ENCODE assay signal across 26 cellular contexts in genomic region chr2:204364860-204365530, GRCh38.
"Had no signal": no experiment of that assay in that cellular context is flagged by ENCODE, and none has a peak within 500 bp of the region (broad histone marks: within the 10 kb centered on the region; RNA-seq: fewer than 3 reads in every experiment).

No MANE protein-coding gene starts in this region.

- H3K9me3 ChIP-seq: MG63, SJSA1 had no signal

- H3K36me3 ChIP-seq: MG63, SJSA1 had no signal

- H3K27ac ChIP-seq: RWPE1, SJSA1 had no signal

- H3K27ac Mint-ChIP-seq: activated CD8-positive, alpha-beta T cell treated with anti-CD3 and anti-CD28 coated beads, Interleukin-2, amount 10 ng/mL, durations not matched to agents 7 days and 5 days; activated naive CD4-positive, alpha-beta T cell treated with anti-CD3 and anti-CD28 coated beads, Interleukin-2, amount 50 U/mL, for 24 hours; activated T-cell treated with anti-CD3 and anti-CD28 coated beads, Interleukin-2, amount 50 U/mL, for 24 hours; activated T-helper 1 cell treated with anti-CD3 and anti-CD28 coated beads, Interleukin-12 subunit alpha, Interleukin-12 subunit beta, Interleukin-2, Interleukin-4 antibody, amounts not matched to agents 30 ng/mL and 10 ng/mL and 1 ng/mL, durations not matched to agents 14 hours and 24 hours and 36 hours; T-helper 1 cell treated with Interleukin-12 subunit alpha and Interleukin-12 subunit beta and Interleukin-4 antibody, amounts not matched to agents 30 μg/mL and 1 μg/mL, for 36 hours; WTC11 had no signal

- DNase-seq: activated CD4-positive, alpha-beta T cell treated with anti-CD3 and anti-CD28 coated beads for 48 hours; activated CD4-positive, alpha-beta T cell treated with anti-CD3 and anti-CD28 coated beads, Interleukin-2, amount 50 U/mL, for 4 hours; activated CD4-positive, CD25-positive, alpha-beta regulatory T cell treated with anti-CD3 and anti-CD28 coated beads, Interleukin-2, amount 50 U/mL, for 72 hours; activated CD8-positive, alpha-beta T cell treated with anti-CD3 and anti-CD28 coated beads, Interleukin-2, amount 10 ng/mL, durations not matched to agents 7 days and 5 days; activated effector memory CD4-positive, alpha-beta T cell treated with Interleukin-2 at 50 U/mL for 16 hours; activated naive CD4-positive, alpha-beta T cell; activated T-cell treated with anti-CD3 and anti-CD28 coated beads, Interleukin-2, amount 50 U/mL, for 24 hours; aorta; central memory CD4-positive, alpha-beta T cell; MG63; MV-4-11; NCI-H1105; NCI-H1436; NCI-H187; NCI-H2081; NCI-H510A treated with DMSO at 0.1 percent for 48 hours; NCI-H748 treated with DMSO at 0.1 percent for 48 hours; Right ventricle myocardium superior had no signal

- ATAC-seq: activated CD8-positive, alpha-beta T cell treated with anti-CD3 and anti-CD28 coated beads, Interleukin-2, amount 10 ng/mL, durations not matched to agents 7 days and 5 days; Panc1; SK-N-SH treated with all-trans-retinoic acid at 6 μM for 48 hours; WTC11 had no signal

- H3K9me3 Mint-ChIP-seq: activated naive CD4-positive, alpha-beta T cell treated with anti-CD3 and anti-CD28 coated beads, Interleukin-2, amount 50 U/mL, for 24 hours; activated T-cell treated with anti-CD3 and anti-CD28 coated beads, Interleukin-2, amount 50 U/mL, for 24 hours; activated T-helper 1 cell treated with anti-CD3 and anti-CD28 coated beads, Interleukin-12 subunit alpha, Interleukin-12 subunit beta, Interleukin-2, Interleukin-4 antibody, amounts not matched to agents 30 ng/mL and 10 ng/mL and 1 ng/mL, durations not matched to agents 14 hours and 24 hours and 36 hours; T-helper 1 cell treated with Interleukin-12 subunit alpha and Interleukin-12 subunit beta and Interleukin-4 antibody, amounts not matched to agents 30 μg/mL and 1 μg/mL, for 36 hours; WTC11 had no signal

- H3K4me1 Mint-ChIP-seq: activated naive CD4-positive, alpha-beta T cell treated with anti-CD3 and anti-CD28 coated beads, Interleukin-2, amount 50 U/mL, for 24 hours had no signal

- H3K27me3 ChIP-seq: MG63, SJSA1 had no signal

- H3K4me3 ChIP-seq: MG63, SJSA1 had no signal

- H3K36me3 Mint-ChIP-seq: activated naive CD4-positive, alpha-beta T cell treated with anti-CD3 and anti-CD28 coated beads, Interleukin-2, amount 50 U/mL, for 24 hours; WTC11 had no signal

- H3K4me3 Mint-ChIP-seq: activated CD8-positive, alpha-beta T cell treated with anti-CD3 and anti-CD28 coated beads, Interleukin-2, amount 10 ng/mL, durations not matched to agents 7 days and 5 days; activated naive CD4-positive, alpha-beta T cell treated with anti-CD3 and anti-CD28 coated beads, Interleukin-2, amount 50 U/mL, for 24 hours; activated T-cell treated with anti-CD3 and anti-CD28 coated beads, Interleukin-2, amount 50 U/mL, for 24 hours; activated T-helper 1 cell treated with anti-CD3 and anti-CD28 coated beads, Interleukin-12 subunit alpha, Interleukin-12 subunit beta, Interleukin-2, Interleukin-4 antibody, amounts not matched to agents 30 ng/mL and 10 ng/mL and 1 ng/mL, durations not matched to agents 14 hours and 24 hours and 36 hours; T-helper 1 cell treated with Interleukin-12 subunit alpha and Interleukin-12 subunit beta and Interleukin-4 antibody, amounts not matched to agents 30 μg/mL and 1 μg/mL, for 36 hours; WTC11 had no signal
